In genomic region chr12:123917337-123917850, GRCh38 we compare ENCODE assay signal across 20 cellular contexts.
"Had no signal": no experiment of that assay in that cellular context is flagged by ENCODE, and none has a peak within 500 bp of the region (broad histone marks: within the 10 kb centered on the region; RNA-seq: fewer than 3 reads in every experiment).

No MANE protein-coding gene starts in this region.

- DNase-seq: effector CD4-positive, alpha-beta T cell; endodermal cell; erythroblast; kidney; left cardiac atrium; left ventricle myocardium inferior; mesenchymal stem cell; midbrain; nephron progenitor cell; sigmoid colon; stimulated activated naive CD4-positive, alpha-beta T cell; stomach; substantia nigra; transverse colon had no signal

- H3K4me1 Mint-ChIP-seq: endodermal cell had no signal

- H3K4me3 Mint-ChIP-seq: endodermal cell, nephron progenitor cell had no signal

- ATAC-seq: left cardiac atrium had no signal

- H3K36me3 ChIP-seq: left ventricle myocardium inferior, sigmoid colon, stomach, thoracic aorta, transverse colon had no signal

- H3K4me3 ChIP-seq: coronary artery, left ventricle myocardium inferior, lung, sigmoid colon, skin epidermis, stomach, thoracic aorta, transverse colon had no signal

- H3K4me1 ChIP-seq: foreskin keratinocyte, left ventricle myocardium inferior, sigmoid colon, stomach had no signal

- H3K9me3 ChIP-seq: left ventricle myocardium inferior, neutrophil, sigmoid colon, stomach, thoracic aorta, transverse colon had no signal

- H3K27ac Mint-ChIP-seq: endodermal cell, nephron progenitor cell had no signal

- H3K27ac ChIP-seq: coronary artery, foreskin keratinocyte, left ventricle myocardium inferior, neutrophil, sigmoid colon, skin epidermis, stomach, thoracic aorta, transverse colon had no signal

- H3K27me3 ChIP-seq: neutrophil had no signal
